In the genomic region with DNA sequence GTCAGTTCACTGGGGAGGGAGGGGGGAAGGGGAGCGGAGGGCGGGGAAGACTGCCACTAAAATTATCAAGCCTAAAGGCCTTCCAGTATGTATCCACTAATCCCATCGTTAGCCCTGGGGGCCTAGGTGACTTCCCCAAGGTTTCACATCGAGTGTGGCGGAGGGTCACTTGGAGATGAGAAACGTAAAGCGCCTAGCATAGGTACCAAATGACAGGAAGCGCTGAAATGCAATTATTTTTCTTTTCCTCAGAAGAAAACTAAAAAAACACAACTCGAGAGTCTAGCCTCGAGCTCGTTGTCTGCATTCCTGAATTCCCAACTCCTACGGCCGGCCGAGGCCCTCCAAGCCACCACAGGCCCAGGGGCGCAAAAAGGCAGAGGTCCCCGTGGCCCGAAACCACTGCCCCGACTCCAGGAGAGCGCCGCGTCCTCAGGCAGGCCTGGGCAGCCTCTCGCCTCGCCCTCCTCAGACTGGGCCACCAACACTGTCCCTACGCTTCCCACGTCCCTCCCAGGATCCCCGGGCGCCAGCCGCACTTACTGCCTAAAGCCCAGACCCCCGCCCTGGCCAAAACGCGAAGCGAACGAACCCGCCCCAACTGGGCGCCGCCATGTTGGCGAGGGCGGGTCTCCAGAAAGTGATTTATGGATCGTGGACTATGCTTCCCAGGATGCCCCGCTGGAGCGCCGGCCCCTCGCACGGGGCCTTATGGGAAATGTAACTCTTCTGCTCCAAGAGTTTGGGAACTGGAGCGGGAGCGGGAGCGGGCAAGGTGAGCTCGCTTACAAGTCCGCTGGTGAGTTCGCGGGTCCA, we compare ENCODE assay signal across 8 cellular contexts. TPM values are rescaled to one million over a fixed set of nuclear protein-coding genes. Genes with fewer than 3 reads are reported as not detected.
DNase-seq lines count a peak whose midpoint lies in the region; ATAC-seq and TF ChIP-seq lines count a peak whose summit lies in the region.

A gene with protein sequence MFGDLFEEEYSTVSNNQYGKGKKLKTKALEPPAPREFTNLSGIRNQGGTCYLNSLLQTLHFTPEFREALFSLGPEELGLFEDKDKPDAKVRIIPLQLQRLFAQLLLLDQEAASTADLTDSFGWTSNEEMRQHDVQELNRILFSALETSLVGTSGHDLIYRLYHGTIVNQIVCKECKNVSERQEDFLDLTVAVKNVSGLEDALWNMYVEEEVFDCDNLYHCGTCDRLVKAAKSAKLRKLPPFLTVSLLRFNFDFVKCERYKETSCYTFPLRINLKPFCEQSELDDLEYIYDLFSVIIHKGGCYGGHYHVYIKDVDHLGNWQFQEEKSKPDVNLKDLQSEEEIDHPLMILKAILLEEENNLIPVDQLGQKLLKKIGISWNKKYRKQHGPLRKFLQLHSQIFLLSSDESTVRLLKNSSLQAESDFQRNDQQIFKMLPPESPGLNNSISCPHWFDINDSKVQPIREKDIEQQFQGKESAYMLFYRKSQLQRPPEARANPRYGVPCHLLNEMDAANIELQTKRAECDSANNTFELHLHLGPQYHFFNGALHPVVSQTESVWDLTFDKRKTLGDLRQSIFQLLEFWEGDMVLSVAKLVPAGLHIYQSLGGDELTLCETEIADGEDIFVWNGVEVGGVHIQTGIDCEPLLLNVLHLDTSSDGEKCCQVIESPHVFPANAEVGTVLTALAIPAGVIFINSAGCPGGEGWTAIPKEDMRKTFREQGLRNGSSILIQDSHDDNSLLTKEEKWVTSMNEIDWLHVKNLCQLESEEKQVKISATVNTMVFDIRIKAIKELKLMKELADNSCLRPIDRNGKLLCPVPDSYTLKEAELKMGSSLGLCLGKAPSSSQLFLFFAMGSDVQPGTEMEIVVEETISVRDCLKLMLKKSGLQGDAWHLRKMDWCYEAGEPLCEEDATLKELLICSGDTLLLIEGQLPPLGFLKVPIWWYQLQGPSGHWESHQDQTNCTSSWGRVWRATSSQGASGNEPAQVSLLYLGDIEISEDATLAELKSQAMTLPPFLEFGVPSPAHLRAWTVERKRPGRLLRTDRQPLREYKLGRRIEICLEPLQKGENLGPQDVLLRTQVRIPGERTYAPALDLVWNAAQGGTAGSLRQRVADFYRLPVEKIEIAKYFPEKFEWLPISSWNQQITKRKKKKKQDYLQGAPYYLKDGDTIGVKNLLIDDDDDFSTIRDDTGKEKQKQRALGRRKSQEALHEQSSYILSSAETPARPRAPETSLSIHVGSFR (minus strand): TSS at position 642 of the 816 bp plus-strand sequence. CDS start 1,228 bp downstream, outside the sequence.

- H3K27me3 ChIP-seq in hepatocyte: no peaks in the 10 kb centered on the region
- no peaks in the 10 kb centered on the region for H3K27me3 ChIP-seq in uterus

- H3K4me1 ChIP-seq in hepatocyte (ENCODE audit: insufficient read depth) (peaks cover 5% of the 10 kb centered on the region), uterus (no peaks in the 10 kb centered on the region)

- H3K4me2 ChIP-seq in hepatocyte: peak within 1 kb of the TSS; percentile 85

- peak within 1 kb of the TSS; percentile 73 for H3K4me3 ChIP-seq in hepatocyte
- H3K4me3 ChIP-seq in uterus: peak within 1 kb of the TSS; percentile 85 to 94

- no peaks in the 10 kb centered on the region for H4K20me1 ChIP-seq in hepatocyte (ENCODE audit: insufficient read depth, poor library complexity, severe bottlenecking)

- TF ChIP-seq POLR2A in uterus (IDR thresholded peaks at IDR 0.05): peak; percentile 40 to 60

- H3K36me3 ChIP-seq in hepatocyte (replicated peaks; ENCODE audit: insufficient read depth, low read depth): no peaks in the 10 kb centered on the region
- no peaks in the 10 kb centered on the region for H3K36me3 ChIP-seq in uterus

- H3K79me2 ChIP-seq in hepatocyte: peaks cover 3% of the 10 kb centered on the region

- under 1% methylated on average over 41 of the region's 51 CpGs for WGBS in hepatocyte (ENCODE audit: low lambda C conversion rate, missing lambda C conversion rate)

- peak; percentile 78 for ATAC-seq in HG02678 (IDR thresholded peaks at IDR 0.05; ENCODE audit: unreplicated experiment)

- DNase-seq in GM03348 (ENCODE audit: low spot score) (peak; percentile 94), NCI-H1694 (lab: John Stamatoyannopoulos, UW) (peak; percentile 89), T1000 (lab: John Stamatoyannopoulos, UW) (peak; percentile 85), astrocyte of the hippocampus (ENCODE audit: low read depth, low spot score) (peak; percentile 95), hepatocyte (ENCODE audit: low spot score) (peak; percentile 95), putamen (ENCODE audit: low spot score) (peak; percentile 85), uterus (peak; percentile 86 to 87)

- H2AFZ ChIP-seq in hepatocyte: peak within 1 kb of the TSS; percentile 93

- H3K9me3 ChIP-seq in hepatocyte (ENCODE audit: low read depth) (no peaks in the 10 kb centered on the region), uterus (no peaks in the 10 kb centered on the region)

- intact Hi-C loops in uterus (cut with DNase I; ENCODE audit: low total_unique reads): no loop called here

- peak within 1 kb of the TSS; percentile 98 for H3K27ac ChIP-seq in hepatocyte
- peak within 1 kb of the TSS; percentile 91 for H3K27ac ChIP-seq in uterus

- TF ChIP-seq CTCF in hepatocyte (IDR thresholded peaks at IDR 0.05; ENCODE audit: poor library complexity) (no peak), uterus (IDR thresholded peaks at IDR 0.05) (no peak)

- no peaks in the 10 kb centered on the region for H3K9me2 ChIP-seq in hepatocyte (replicated peaks; ENCODE audit: insufficient read depth)

RNA-seq across cellular contexts. Expression of the gene that starts here (rescaled TPM):
- total RNA-seq in hepatocyte (25.9 and 28.2 TPM in 2 replicates), uterus (10 to 100 TPM; 14.7 to 60.2 (median 49.5) TPM)
- 16.7 and 20.4 TPM in 2 replicates for polyA plus RNA-seq in hepatocyte

Comparison
In these comparisons a context has a peak if more than half of its experiments do, and no peak if none do; other contexts are left out.
1. Peak in every context shown above with its lines: DNase-seq, ATAC-seq, H3K4me3 ChIP-seq and H3K27ac ChIP-seq.